Comparison of ENCODE assay signal across 8 cellular contexts in genomic region chr9:132838291-132838690, GRCh38. TPM values are rescaled to one million over a fixed set of nuclear protein-coding genes. Genes with fewer than 3 reads are reported as not detected.
"Had no signal": no experiment of that assay in that cellular context is flagged by ENCODE, and none has a peak within 500 bp of the region (broad histone marks: within the 10 kb centered on the region; RNA-seq: fewer than 3 reads in every experiment).

No MANE protein-coding gene starts in this region.

- H3K27me3 Mint-ChIP-seq: IgD-negative memory B cell had no signal

- H3K9me3 Mint-ChIP-seq: GM23338, H9, HFFc6, IgD-negative memory B cell had no signal

- H3K27ac Mint-ChIP-seq: GM23338, H9, HFFc6, IgD-negative memory B cell had no signal

- H3K4me3 ChIP-seq: GM23338 had no signal

- H3K27ac ChIP-seq: HL-60 had no signal

- DNase-seq: H9, HCEC 1CT, HFFc6 had no signal

- H3K4me3 Mint-ChIP-seq: GM23338, H9, HFFc6, IgD-negative memory B cell had no signal

- ATAC-seq: GM23338, HepG2 had no signal

RNA-seq across cellular contexts. Expression of gene AK8, which starts 39.8 kb away (rescaled TPM):
- total RNA-seq: HepG2, HT1080 had no signal
